8 cellular contexts compared by ENCODE assay signal in genomic region chr12:76037130-76038105, GRCh38. TPM values are rescaled to one million over a fixed set of nuclear protein-coding genes. Genes with fewer than 3 reads are reported as not detected.
A peak's percentile ranks its signal among the peaks of the same experiment; 100 is the strongest.
DNase-seq lines count a peak whose midpoint lies in the region; ATAC-seq and FAIRE-seq lines count a peak whose summit lies in the region.

No MANE protein-coding gene starts in this region.

- peaks cover 6 to 19% (median 12%) of the 10 kb centered on the region in 4 donors for H3K4me1 Mint-ChIP-seq in CD4-positive, CD25-positive, alpha-beta regulatory T cell

- DNase-seq in CD4-positive, CD25-positive, alpha-beta regulatory T cell = peak in 2 of 3 donors; percentile 64 to 82
- DNase-seq in NCI-H1436 (lab: John Stamatoyannopoulos, UW) (peak; percentile 67), SKM-1 treated with dmso at 0.1 percent for 144 hours (lab: John Stamatoyannopoulos, UW; ENCODE audit: unreplicated experiment) (peak; percentile 46), midbrain (lab: John Stamatoyannopoulos, UW) (peak; percentile 47)

- H3K4me1 ChIP-seq in CD4-positive, CD25-positive, alpha-beta regulatory T cell (ENCODE audit: control insufficient read depth, insufficient read depth, low read length, poor library complexity, severe bottlenecking) = peaks cover 9% of the 10 kb centered on the region

- no peaks in the 10 kb centered on the region for H3K27me3 Mint-ChIP-seq in CD4-positive, CD25-positive, alpha-beta regulatory T cell

- H3K36me3 ChIP-seq in CD4-positive, CD25-positive, alpha-beta regulatory T cell (ENCODE audit: control insufficient read depth, insufficient read depth, low read length) = no peaks in the 10 kb centered on the region

- peak; percentile 82 to 84 for ATAC-seq in CD4-positive, CD25-positive, alpha-beta regulatory T cell (ENCODE audit: low read depth in 2 of 2)
- ATAC-seq in GM18511 (IDR thresholded peaks at IDR 0.05; ENCODE audit: unreplicated experiment) (peak; percentile 55), HG02938 (IDR thresholded peaks at IDR 0.05; ENCODE audit: unreplicated experiment) (peak; percentile 68), HG03039 (IDR thresholded peaks at IDR 0.05; ENCODE audit: unreplicated experiment) (no peak)

- no peaks in the 10 kb centered on the region for H3K27me3 ChIP-seq in CD4-positive, CD25-positive, alpha-beta regulatory T cell (ENCODE audit: control insufficient read depth, insufficient read depth, low read length)

- no peak overlapping the region for H3K4me3 ChIP-seq in CD4-positive, CD25-positive, alpha-beta regulatory T cell (ENCODE audit: low read depth, low read length)

- H3K27ac Mint-ChIP-seq in CD4-positive, CD25-positive, alpha-beta regulatory T cell = peak overlapping the region in 1 of 3 donors; percentile 33

- no peaks in the 10 kb centered on the region for H3K9me3 ChIP-seq in CD4-positive, CD25-positive, alpha-beta regulatory T cell (ENCODE audit: control insufficient read depth in 2 of 2, low read length in 2 of 2)

- H3K9me3 Mint-ChIP-seq in CD4-positive, CD25-positive, alpha-beta regulatory T cell = no peaks in the 10 kb centered on the region

- H3K27ac ChIP-seq in CD4-positive, CD25-positive, alpha-beta regulatory T cell (ENCODE audit: insufficient read depth, low read length, poor library complexity, severe bottlenecking) = no peak overlapping the region

- no peak overlapping the region for H3K4me3 Mint-ChIP-seq in CD4-positive, CD25-positive, alpha-beta regulatory T cell

- no peaks in the 10 kb centered on the region for H3K36me3 Mint-ChIP-seq in CD4-positive, CD25-positive, alpha-beta regulatory T cell

- peak; percentile 87 for FAIRE-seq in endometrium (lab: Jason Lieb, UNC)

RNA-seq across cellular contexts. Expression of gene PHLDA1, which starts 5.8 kb away (rescaled TPM):
- 42.0 TPM for total RNA-seq in CD4-positive, CD25-positive, alpha-beta regulatory T cell
- polyA plus RNA-seq in CD4-positive, CD25-positive, alpha-beta regulatory T cell = 1 to 10 TPM; 1.1 to 2.0 (median 1.5) TPM

RNA-seq across cellular contexts. Expression of gene NAP1L1, which starts 47.1 kb away (rescaled TPM):
- 592 TPM for total RNA-seq in CD4-positive, CD25-positive, alpha-beta regulatory T cell
- 100 to 1,000 TPM; 173 to 229 (median 206) TPM for polyA plus RNA-seq in CD4-positive, CD25-positive, alpha-beta regulatory T cell
